Comparison of ENCODE assay signal across 10 cellular contexts in the genomic region with DNA sequence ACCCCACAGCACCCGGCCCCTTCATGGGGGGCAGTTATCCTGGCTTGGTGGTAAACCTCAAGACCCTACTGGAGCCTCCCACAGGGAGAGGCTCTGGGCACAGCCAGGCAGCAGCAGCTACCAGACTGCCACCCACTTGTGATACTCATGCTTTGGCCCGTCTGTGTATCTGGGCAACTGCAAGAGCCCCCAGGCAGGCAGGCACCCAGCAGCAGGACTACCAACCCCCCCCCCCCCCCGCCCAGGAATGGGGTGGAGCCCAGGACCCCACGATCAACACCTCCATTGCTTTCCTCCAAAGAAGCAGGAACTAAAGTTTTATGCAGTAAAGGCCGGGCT. TPM values are rescaled to one million over a fixed set of nuclear protein-coding genes. Genes with fewer than 3 reads are reported as not detected.
A peak's percentile ranks its signal among the peaks of the same experiment; 100 is the strongest.
DNase-seq lines count a peak whose midpoint lies in the region; ATAC-seq, FAIRE-seq and TF ChIP-seq lines count a peak whose summit lies in the region.
"Had no signal": no experiment of that assay in that cellular context is flagged by ENCODE, and none has a peak within 500 bp of the region (broad histone marks: within the 10 kb centered on the region; RNA-seq: fewer than 3 reads in every experiment).

No MANE protein-coding gene starts in this region.

- H3K36me3 Mint-ChIP-seq in stimulated activated effector memory CD8-positive, alpha-beta T cell treated with anti-CD3 and anti-CD28 coated beads, Interleukin-12 subunit alpha, Interleukin-12 subunit beta, amount 100 ng/mL, for 72 hours = peaks cover 35% of the 10 kb centered on the region
- H3K36me3 Mint-ChIP-seq in glutamatergic neuron (ENCODE audit: unreplicated experiment) = no peaks in the 10 kb centered on the region

- DNase-seq in GM12891 (ENCODE audit: insufficient read length, low spot score) = no peak
- DNase-seq in OCI-LY7 (ENCODE audit: low spot score) = no peak
- DNase-seq in effector memory CD4-positive, alpha-beta T cell = no peak
- DNase-seq in stimulated activated effector memory CD8-positive, alpha-beta T cell treated with anti-CD3 and anti-CD28 coated beads, Interleukin-12 subunit alpha, Interleukin-12 subunit beta, amount 100 ng/mL, for 72 hours (ENCODE audit: low spot score in 2 of 2) = no peak
- DNase-seq in NCI-H2171 treated with DMSO at 0.1 percent for 48 hours (lab: John Stamatoyannopoulos, UW) = no peak
- no peak for DNase-seq in inferior parietal cortex (ENCODE audit: extremely low spot score)
- DNase-seq in glutamatergic neuron = no peak

- H3K79me2 ChIP-seq in OCI-LY7 (ENCODE audit: insufficient read depth, low read depth, low read length) = peaks cover 17% of the 10 kb centered on the region

- H3K9me3 ChIP-seq in OCI-LY7 (ENCODE audit: low read length) = no peaks in the 10 kb centered on the region
- H3K9me3 ChIP-seq in effector memory CD4-positive, alpha-beta T cell (ENCODE audit: control insufficient read depth, low read length) = no peaks in the 10 kb centered on the region

- peak overlapping the region; percentile 96 for H3K27ac ChIP-seq in OCI-LY7 (ENCODE audit: low read depth, low read length, poor library complexity, severe bottlenecking)
- H3K27ac ChIP-seq in effector memory CD4-positive, alpha-beta T cell (ENCODE audit: insufficient read depth, low read length, poor library complexity, severe bottlenecking) = peak overlapping the region; percentile 66
- H3K27ac ChIP-seq: cardiac muscle cell had no signal

- no peaks in the 10 kb centered on the region for H3K9me2 ChIP-seq in OCI-LY7 (ENCODE audit: insufficient read depth, low read length)

- H3K27me3 Mint-ChIP-seq in glutamatergic neuron (ENCODE audit: unreplicated experiment) = peaks cover 15% of the 10 kb centered on the region

- peaks cover 69% of the 10 kb centered on the region for H3K4me1 ChIP-seq in OCI-LY7 (ENCODE audit: insufficient read depth, low read length, poor library complexity, severe bottlenecking)
- peaks cover 57% of the 10 kb centered on the region for H3K4me1 ChIP-seq in effector memory CD4-positive, alpha-beta T cell (ENCODE audit: control insufficient read depth, insufficient read depth, low read length, poor library complexity, severe bottlenecking)

- peaks cover 30% of the 10 kb centered on the region for H3K36me3 ChIP-seq in OCI-LY7 (ENCODE audit: insufficient read depth, low read length)
- H3K36me3 ChIP-seq in effector memory CD4-positive, alpha-beta T cell (ENCODE audit: control insufficient read depth, insufficient read depth, low read length) = no peaks in the 10 kb centered on the region
- H3K36me3 ChIP-seq: cardiac muscle cell had no signal

- peak overlapping the region; percentile 78 for H3K4me3 Mint-ChIP-seq in stimulated activated effector memory CD8-positive, alpha-beta T cell treated with anti-CD3 and anti-CD28 coated beads, Interleukin-12 subunit alpha, Interleukin-12 subunit beta, amount 100 ng/mL, for 72 hours
- no peak overlapping the region for H3K4me3 Mint-ChIP-seq in glutamatergic neuron (ENCODE audit: unreplicated experiment)

- H3K9me3 Mint-ChIP-seq in stimulated activated effector memory CD8-positive, alpha-beta T cell treated with anti-CD3 and anti-CD28 coated beads, Interleukin-12 subunit alpha, Interleukin-12 subunit beta, amount 100 ng/mL, for 72 hours = no peaks in the 10 kb centered on the region
- H3K9me3 Mint-ChIP-seq in glutamatergic neuron (ENCODE audit: unreplicated experiment) = peaks cover 3% of the 10 kb centered on the region

- H4K20me1 ChIP-seq in OCI-LY7 (ENCODE audit: insufficient read depth, low read length) = no peaks in the 10 kb centered on the region

- POLR2A ChIA-PET in OCI-LY7 (lab: Charles Lee) = interaction anchor here (0.8 to 1.0 kb wide), 2 partner anchors 14 to 24 kb away, joined by 3 read pairs; partner anchors contain the start of gene NACC1

- H2AFZ ChIP-seq in OCI-LY7 (ENCODE audit: low read length) = no peak overlapping the region

- peaks cover 39% of the 10 kb centered on the region for H3K4me1 Mint-ChIP-seq in stimulated activated effector memory CD8-positive, alpha-beta T cell treated with anti-CD3 and anti-CD28 coated beads, Interleukin-12 subunit alpha, Interleukin-12 subunit beta, amount 100 ng/mL, for 72 hours
- no peaks in the 10 kb centered on the region for H3K4me1 Mint-ChIP-seq in glutamatergic neuron (ENCODE audit: low read depth, unreplicated experiment)

- FAIRE-seq in GM12891 (lab: Jason Lieb, UNC) = no peak

- intact Hi-C loops in OCI-LY7 (cut with micrococcal nuclease; ENCODE audit: unreplicated experiment) = no loop called here

- no peak for ATAC-seq in stimulated activated effector memory CD8-positive, alpha-beta T cell treated with anti-CD3 and anti-CD28 coated beads, Interleukin-12 subunit alpha, Interleukin-12 subunit beta, amount 100 ng/mL, for 72 hours
- ATAC-seq in HG03457 (IDR thresholded peaks at IDR 0.05; ENCODE audit: unreplicated experiment) = no peak

- TF ChIP-seq POLR2A in GM12891 (IDR thresholded peaks at IDR 0.05; ENCODE audit: low read depth, low read length) = no peak

- CTCF ChIA-PET in OCI-LY7 (lab: Charles Lee; ENCODE audit: unreplicated experiment) = interaction anchor here (1.3 to 1.5 kb wide), 2 partner anchors 49 to 138 kb away, joined by 3 to 4 read pairs; no protein-coding TSS in a partner anchor

- BruUV-seq in OCI-LY7 (replicated peaks; lab: Mats Ljungman, UMichigan) = no TSS peak

- peak overlapping the region; percentile 85 for H3K4me2 ChIP-seq in OCI-LY7 (ENCODE audit: low read length)

- H3K4me3 ChIP-seq in OCI-LY7 (ENCODE audit: low read depth, low read length, poor library complexity, severe bottlenecking) = peak overlapping the region; percentile 83
- peak overlapping the region; percentile 63 for H3K4me3 ChIP-seq in effector memory CD4-positive, alpha-beta T cell (ENCODE audit: insufficient read depth, low read depth, low read length, poor library complexity, severe bottlenecking)
- H3K4me3 ChIP-seq: cardiac muscle cell had no signal

- TF ChIP-seq CTCF in OCI-LY7 (conservative IDR thresholded peaks at IDR 0.05; ENCODE audit: low read length) (no peak), glutamatergic neuron (IDR thresholded peaks at IDR 0.05; ENCODE audit: partially characterized antibody, unreplicated experiment) (no peak)

- H3K27me3 ChIP-seq in effector memory CD4-positive, alpha-beta T cell (replicated peaks; ENCODE audit: control insufficient read depth, insufficient read depth, low read length, poor library complexity, severe bottlenecking) = no peaks in the 10 kb centered on the region

- H3K27ac Mint-ChIP-seq in stimulated activated effector memory CD8-positive, alpha-beta T cell treated with anti-CD3 and anti-CD28 coated beads, Interleukin-12 subunit alpha, Interleukin-12 subunit beta, amount 100 ng/mL, for 72 hours = no peak overlapping the region
- no peak overlapping the region for H3K27ac Mint-ChIP-seq in glutamatergic neuron (ENCODE audit: unreplicated experiment)

TF ChIP-seq in GM12891, 5 proteins besides CTCF, POLR2A, EP300 and RAD21:
- no peak for TF ChIP-seq PAX5 (IDR thresholded peaks at IDR 0.05; ENCODE audit: insufficient read depth, low read length, severe bottlenecking)
- no peak for TF ChIP-seq POLR2AphosphoS5 (IDR thresholded peaks at IDR 0.05; ENCODE audit: low read depth, low read length)
- no peak for TF ChIP-seq SPI1 (IDR thresholded peaks at IDR 0.05; ENCODE audit: low read depth, low read length)
- TF ChIP-seq TAF1 (IDR thresholded peaks at IDR 0.05; ENCODE audit: low read depth, low read length) = no peak
- TF ChIP-seq POU2F2 (IDR thresholded peaks at IDR 0.05; ENCODE audit: low read depth, low read length) = 0 out of 2 replicates have a peak, but pooled peaks have one; percentile 4
TF ChIP-seq in GM12891: peak in this region for 1.

RNA-seq across cellular contexts. Expression of gene LYL1, which starts 0.9 kb away (rescaled TPM):
- 5.6 TPM for polyA plus RNA-seq in GM12891 (2012; ENCODE audit: low read depth, missing spikeins)
- total RNA-seq in OCI-LY7 (2014; rRNA removed; shearing (Covaris generic)) = 66.8 and 75.5 TPM in 2 replicates
- total RNA-seq in OCI-LY7 (2022) (70.4 and 72.5 TPM in 2 replicates), glutamatergic neuron (ENCODE audit: unreplicated experiment) (1.3 TPM)
- polyA plus RNA-seq: neural cell had no signal

RNA-seq across cellular contexts. Expression of gene TRMT1, which starts 13.0 kb away (rescaled TPM):
- 39.2 TPM for polyA plus RNA-seq in GM12891 (2012; ENCODE audit: low read depth, missing spikeins)
- 39.2 and 56.8 TPM in 2 replicates for total RNA-seq in OCI-LY7 (2014; rRNA removed; shearing (Covaris generic))
- total RNA-seq in OCI-LY7 (2022) = 38.2 and 50.4 TPM in 2 replicates
- 29.2 TPM for total RNA-seq in glutamatergic neuron (ENCODE audit: unreplicated experiment)

RNA-seq across cellular contexts. Expression of gene NACC1, which starts 14.5 kb away (rescaled TPM):
- 24.0 TPM for polyA plus RNA-seq in GM12891 (2012; ENCODE audit: low read depth, missing spikeins)
- total RNA-seq in OCI-LY7 (2014; rRNA removed; shearing (Covaris generic)) = 46.5 and 56.3 TPM in 2 replicates
- total RNA-seq in OCI-LY7 (2022) (40.4 and 52.9 TPM in 2 replicates), glutamatergic neuron (ENCODE audit: unreplicated experiment) (68.6 TPM)

RNA-seq across cellular contexts. Expression of gene STX10, which starts 46.6 kb away (rescaled TPM):
- 42.4 TPM for polyA plus RNA-seq in GM12891 (2012; ENCODE audit: low read depth, missing spikeins)
- 67.8 and 91.7 TPM in 2 replicates for total RNA-seq in OCI-LY7 (2014; rRNA removed; shearing (Covaris generic))
- 41.6 and 45.4 TPM in 2 replicates for total RNA-seq in OCI-LY7 (2022)
- 17.2 TPM for total RNA-seq in glutamatergic neuron (ENCODE audit: unreplicated experiment)

RNA-seq across cellular contexts. Expression of gene IER2, which starts 46.7 kb away (rescaled TPM):
- 61.4 TPM for polyA plus RNA-seq in GM12891 (2012; ENCODE audit: low read depth, missing spikeins)
- 61.6 and 64.3 TPM in 2 replicates for total RNA-seq in OCI-LY7 (2014; rRNA removed; shearing (Covaris generic))
- total RNA-seq in OCI-LY7 (2022) (79.5 and 89.0 TPM in 2 replicates), glutamatergic neuron (ENCODE audit: unreplicated experiment) (109 TPM)

Comparison
In these comparisons a context has a peak if more than half of its experiments do, and no peak if none do; other contexts are left out.
1. RNA of gene LYL1, which starts 0.9 kb away (total RNA-seq): 66.8 to 75.5 TPM in OCI-LY7; 1.3 TPM in glutamatergic neuron (single experiment); every median in the first group is over 10 times any median in the second.